Comparison of ENCODE assay signal across 1 cellular context in genomic region chr2:199951023-199951422, GRCh38.
TF ChIP-seq lines count a peak whose summit lies in the region.

No MANE protein-coding gene starts in this region.

TF ChIP-seq in GM12878, 131 proteins besides CTCF, POLR2A, EP300 and RAD21:
- TF ChIP-seq BCL3 (IDR thresholded peaks at IDR 0.05; ENCODE audit: borderline replicate concordance, insufficient read depth, low read depth, low read length, poor library complexity, severe bottlenecking) (no peak), MLLT1 (IDR thresholded peaks at IDR 0.05) (no peak), YBX1 (IDR thresholded peaks at IDR 0.05) (no peak), ASH2L (IDR thresholded peaks at IDR 0.05; ENCODE audit: borderline replicate concordance, low read depth) (no peak), CBFB (IDR thresholded peaks at IDR 0.05; ENCODE audit: low read depth) (no peak), RUNX3 (IDR thresholded peaks at IDR 0.05; ENCODE audit: low read length) (peak; percentile 65), JUNB (IDR thresholded peaks at IDR 0.05) (peak; percentile 35; the same call in 1 of the 2 replicates), SMC3 (IDR thresholded peaks at IDR 0.05; ENCODE audit: borderline replicate concordance, low read length) (no peak), USF2 (IDR thresholded peaks at IDR 0.05; ENCODE audit: borderline replicate concordance, low read depth, low read length) (no peak)
